In the genomic region with DNA sequence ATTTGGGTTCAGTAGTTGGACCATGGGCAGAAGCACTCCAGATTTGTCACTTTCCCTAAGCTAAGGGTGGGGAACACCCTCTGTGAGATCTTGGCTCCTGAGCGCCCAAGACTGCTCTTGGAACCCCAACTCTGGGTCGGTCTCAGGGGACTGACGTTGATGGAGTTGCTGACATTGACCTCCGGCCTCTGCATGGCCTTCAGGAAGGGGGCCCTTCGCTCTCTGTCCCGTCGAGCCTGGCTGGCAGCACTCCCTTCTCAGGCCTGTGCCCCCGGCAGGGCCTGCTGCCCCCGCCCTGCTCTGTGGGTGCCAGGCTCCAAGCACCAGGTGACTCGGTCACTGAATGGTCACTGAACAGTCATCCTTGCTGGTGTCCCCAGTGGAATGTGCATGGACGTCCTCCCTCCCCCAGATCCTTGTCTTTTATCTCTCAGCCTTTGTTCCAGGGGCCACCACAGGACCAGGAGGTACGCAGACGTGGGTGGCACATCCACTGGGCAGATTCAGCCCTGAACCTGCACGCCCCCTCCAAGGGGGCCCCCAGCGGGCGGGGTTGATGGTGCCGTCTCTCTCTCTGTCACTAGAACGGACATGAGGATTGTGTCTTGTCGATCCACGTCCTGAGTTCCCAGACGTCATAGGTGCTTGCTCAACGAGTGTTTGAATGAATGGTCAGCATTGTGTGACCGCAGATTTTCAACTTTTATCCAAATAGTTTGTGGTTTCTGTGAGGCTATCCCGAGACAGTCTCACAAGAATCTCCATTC, we compare ENCODE assay signal across 11 cellular contexts.
DNase-seq lines count a peak whose midpoint lies in the region; ATAC-seq, FAIRE-seq and TF ChIP-seq lines count a peak whose summit lies in the region.
"Had no signal": no experiment of that assay in that cellular context is flagged by ENCODE, and none has a peak within 500 bp of the region (broad histone marks: within the 10 kb centered on the region; RNA-seq: fewer than 3 reads in every experiment).

No MANE protein-coding gene starts in this region.

- BruUV-seq in HepG2 (replicated peaks; lab: Mats Ljungman, UMichigan), result no TSS peak

- no peaks in the 10 kb centered on the region; a peak in 1 of 5 replicates for H3K27me3 ChIP-seq in HepG2 (ENCODE audit: control insufficient read depth in 1 of 2, insufficient read depth in 2 of 2, low read length in 2 of 2)

- peak overlapping the region; percentile 99 for H3K4me2 ChIP-seq in HepG2 (ENCODE audit: low read depth, low read length)
- H3K4me2 ChIP-seq: A549 had no signal

- no peaks in the 10 kb centered on the region for H3K9me3 ChIP-seq in HepG2 (ENCODE audit: low read length)
- H3K9me3 ChIP-seq: A549 had no signal

- H3K4me1 ChIP-seq in HepG2 (ENCODE audit: insufficient read depth, low read length), result peaks cover 82% of the 10 kb centered on the region

- H3K27me3 Mint-ChIP-seq in activated CD4-positive, alpha-beta T cell treated with anti-CD3 and anti-CD28 coated beads, Interleukin-2, amount 10 ng/mL, durations not matched to agents 7 days and 5 days, result no peaks in the 10 kb centered on the region

- H3K9me3 Mint-ChIP-seq in activated CD4-positive, alpha-beta T cell treated with anti-CD3 and anti-CD28 coated beads, Interleukin-2, amount 10 ng/mL, durations not matched to agents 7 days and 5 days, result no peaks in the 10 kb centered on the region

- in situ Hi-C loops in HepG2 (cut with HindIII; ENCODE audit: extremely low pct_ligation_motif_present, low pct_unique_long_range_greater_than_20kb), result no loop called here

- FAIRE-seq in HepG2 (lab: Jason Lieb, UNC), result no peak
- FAIRE-seq: A549 had no signal

- peak overlapping the region; percentile 95 for H3K27ac ChIP-seq in HepG2 (ENCODE audit: extremely low read length, insufficient read depth, low read length)
- peak overlapping the region; percentile 52 for H3K27ac ChIP-seq in temporal lobe (ENCODE audit: low read depth, low read length)

- CTCF ChIA-PET in activated CD4-positive, alpha-beta T cell treated with anti-CD3 and anti-CD28 coated beads, Interleukin-2, amount 10 ng/mL, durations not matched to agents 7 days and 5 days (lab: Charles Lee), result interaction anchor here (0.6 to 2.6 kb wide), 6 partner anchors 11 to 124 kb away, joined by 3 to 12 read pairs (median 4); no protein-coding TSS in a partner anchor
- CTCF ChIA-PET in HepG2 (lab: Yijun Ruan, JAX; ENCODE audit: low intra/inter-chr PET ratio, low total read pairs), result no interaction called here

- ATAC-seq in HepG2 (no peak), HG03097 (IDR thresholded peaks at IDR 0.05; ENCODE audit: low FRiP score, unreplicated experiment) (no peak)
- ATAC-seq: A549, SK-N-SH treated with all-trans-retinoic acid at 6 μM for 48 hours had no signal

- intact Hi-C loops in HepG2 (cut with micrococcal nuclease; ENCODE audit: unreplicated experiment), result no loop called here

- TF ChIP-seq POLR2A in HepG2 (IDR thresholded peaks at IDR 0.05; ENCODE audit: insufficient read depth in 1 of 2, low read depth in 2 of 2, low read length in 2 of 2), result 0 out of 4 replicates have a peak, but pooled peaks of 1 of the 2 experiments have one; percentile 24

- TF ChIP-seq RAD21 in HepG2 (CRISPR knock-in tag; IDR thresholded peaks at IDR 0.05), result no peak

- H3K79me2 ChIP-seq in HepG2 (ENCODE audit: insufficient read depth, low read length), result peaks cover 92% of the 10 kb centered on the region

- POLR2A ChIA-PET in activated CD4-positive, alpha-beta T cell treated with anti-CD3 and anti-CD28 coated beads, Interleukin-2, amount 10 ng/mL, durations not matched to agents 7 days and 5 days (lab: Charles Lee), result interaction anchor here (0.7 to 1.8 kb wide), 2 partner anchors 14 to 1451 kb away, joined by 8 to 11 read pairs; no protein-coding TSS in a partner anchor
- POLR2A ChIA-PET in HepG2 (lab: Yijun Ruan, JAX), result interaction anchor here (1.2 to 6.4 kb wide), 11 partner anchors 7 to 176 kb away, joined by 3 to 129 read pairs (median 9); no protein-coding TSS in a partner anchor

- no peak overlapping the region for H2AFZ ChIP-seq in HepG2 (ENCODE audit: low read length)

- DNase-seq in activated CD4-positive, alpha-beta T cell treated with anti-CD3 and anti-CD28 coated beads, Interleukin-2, amount 10 ng/mL, durations not matched to agents 7 days and 5 days, result peak; percentile 35
- DNase-seq in activated CD4-positive, alpha-beta T cell treated with anti-CD3 and anti-CD28 coated beads, Interleukin-2, amount 50 U/mL, for 1 hour, result no peak
- DNase-seq in amniotic epithelial cell (ENCODE audit: low read depth), result peak; percentile 93
- DNase-seq in HepG2 (ENCODE audit: low spot score), result peak; percentile 69
- no peak for DNase-seq in NCI-H2107 treated with DMSO at 0.1 percent for 48 hours (lab: John Stamatoyannopoulos, UW; ENCODE audit: unreplicated experiment)
- no peak for DNase-seq in NCI-H1417 treated with DMSO at 0.1 percent for 48 hours (lab: John Stamatoyannopoulos, UW)
- DNase-seq: erythroblast had no signal

- peaks cover 9 to 22% of the 10 kb centered on the region in 2 experiments; a peak in 4 of 5 replicates for H3K36me3 ChIP-seq in HepG2 (replicated peaks in 1 of 2; ENCODE audit: control insufficient read depth in 1 of 2, insufficient read depth in 2 of 2, low read length in 2 of 2)

- peak overlapping the region; percentile 96 for H3K9ac ChIP-seq in HepG2 (ENCODE audit: insufficient read depth, low read depth, low read length)

- H3K4me3 ChIP-seq in HepG2 (replicated peaks in 1 of 3; ENCODE audit: insufficient read depth in 1 of 3, low read depth in 2 of 3, low read length in 3 of 3), result peak overlapping the region; percentile 70 to 91 (median 79)
- H3K4me3 ChIP-seq: A549 had no signal

- WGBS in HepG2 (ENCODE audit: low lambda C conversion rate), result 36% methylated on average over 23 of the region's 24 CpGs

- H3K36me3 Mint-ChIP-seq in activated CD4-positive, alpha-beta T cell treated with anti-CD3 and anti-CD28 coated beads, Interleukin-2, amount 10 ng/mL, durations not matched to agents 7 days and 5 days (ENCODE audit: low read depth), result peaks cover 80% of the 10 kb centered on the region

- H3K4me1 Mint-ChIP-seq in activated CD4-positive, alpha-beta T cell treated with anti-CD3 and anti-CD28 coated beads, Interleukin-2, amount 10 ng/mL, durations not matched to agents 7 days and 5 days, result peaks cover 56% of the 10 kb centered on the region

- peak overlapping the region; percentile 95 for H3K4me3 Mint-ChIP-seq in activated CD4-positive, alpha-beta T cell treated with anti-CD3 and anti-CD28 coated beads, Interleukin-2, amount 10 ng/mL, durations not matched to agents 7 days and 5 days

- H4K20me1 ChIP-seq in HepG2 (ENCODE audit: insufficient read depth, low read length), result peaks cover 55% of the 10 kb centered on the region

- TF ChIP-seq CTCF in HepG2 (CRISPR knock-in tag; IDR thresholded peaks at IDR 0.05), result no peak

- TF ChIP-seq EP300 in HepG2 (IDR thresholded peaks at IDR 0.05; ENCODE audit: low read depth in 2 of 2, low read length in 2 of 2), result 0 out of 4 replicates have a peak, but pooled peaks of 1 of the 2 experiments have one; percentile 13
- TF ChIP-seq EP300 in HepG2 (CRISPR knock-in tag; IDR thresholded peaks at IDR 0.05; ENCODE audit: borderline replicate concordance), result no peak

- H3K27ac Mint-ChIP-seq in activated CD4-positive, alpha-beta T cell treated with anti-CD3 and anti-CD28 coated beads, Interleukin-2, amount 10 ng/mL, durations not matched to agents 7 days and 5 days, result peak overlapping the region; percentile 98

TF ChIP-seq in HepG2, 621 proteins besides CTCF, POLR2A, EP300 and RAD21 (continues in another document):
- TF ChIP-seq ZNF839 (CRISPR knock-in tag; IDR thresholded peaks at IDR 0.05; ENCODE audit: borderline replicate concordance) (0 out of 2 replicates have a peak, but pooled peaks have one; percentile 46), SATB2 (CRISPR knock-in tag; IDR thresholded peaks at IDR 0.05) (no peak), ZNF101 (CRISPR knock-in tag; IDR thresholded peaks at IDR 0.05; ENCODE audit: borderline replicate concordance, low read depth) (no peak), ZNF205 (CRISPR knock-in tag; IDR thresholded peaks at IDR 0.05) (no peak), RBM22 (optimal IDR thresholded peaks at IDR 0.05; ENCODE audit: low read length) (peak; percentile 84), ZIK1 (CRISPR knock-in tag; IDR thresholded peaks at IDR 0.05; ENCODE audit: borderline replicate concordance, low read depth) (0 out of 2 replicates have a peak, but pooled peaks have one; percentile 10), DPF2 (CRISPR knock-in tag; IDR thresholded peaks at IDR 0.05; ENCODE audit: borderline replicate concordance, low read depth) (no peak), ZNF781 (CRISPR knock-in tag; IDR thresholded peaks at IDR 0.05; ENCODE audit: borderline replicate concordance, not compliant biosample characterization) (no peak), ZKSCAN1 (IDR thresholded peaks at IDR 0.05; ENCODE audit: low read length) (no peak), ZNF230 (CRISPR knock-in tag; IDR thresholded peaks at IDR 0.05) (no peak), FOXM1 (CRISPR knock-in tag; IDR thresholded peaks at IDR 0.05) (no peak), SOX5 (CRISPR knock-in tag; IDR thresholded peaks at IDR 0.05; ENCODE audit: borderline replicate concordance) (peak; percentile 64; the same call in 1 of the 2 replicates), MED8 (CRISPR knock-in tag; IDR thresholded peaks at IDR 0.05; ENCODE audit: insufficient replicate concordance) (no peak), EED (CRISPR knock-in tag; IDR thresholded peaks at IDR 0.05) (no peak), NFATC3 (CRISPR knock-in tag; IDR thresholded peaks at IDR 0.05) (0 out of 2 replicates have a peak, but pooled peaks have one; percentile 34), TEAD3 (CRISPR knock-in tag; optimal IDR thresholded peaks at IDR 0.05; ENCODE audit: borderline replicate concordance) (peak; percentile 21)
- TF ChIP-seq, protein P1, sequence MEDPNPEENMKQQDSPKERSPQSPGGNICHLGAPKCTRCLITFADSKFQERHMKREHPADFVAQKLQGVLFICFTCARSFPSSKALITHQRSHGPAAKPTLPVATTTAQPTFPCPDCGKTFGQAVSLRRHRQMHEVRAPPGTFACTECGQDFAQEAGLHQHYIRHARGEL (CRISPR knock-in tag; IDR thresholded peaks at IDR 0.05), result no peak

Comparison
In these comparisons a context has a peak if more than half of its experiments do, and no peak if none do; other contexts are left out.
1. DNase-seq: peak in activated CD4-positive, alpha-beta T cell treated with anti-CD3 and anti-CD28 coated beads, Interleukin-2, amount 10 ng/mL, durations not matched to agents 7 days and 5 days (single experiment), amniotic epithelial cell (single experiment) and HepG2 (single experiment); none in activated CD4-positive, alpha-beta T cell treated with anti-CD3 and anti-CD28 coated beads, Interleukin-2, amount 50 U/mL, for 1 hour (single experiment), NCI-H2107 treated with DMSO at 0.1 percent for 48 hours (single experiment) and NCI-H1417 treated with DMSO at 0.1 percent for 48 hours (single experiment).